Comparison of ENCODE assay signal across 29 cellular contexts in the genomic region with DNA sequence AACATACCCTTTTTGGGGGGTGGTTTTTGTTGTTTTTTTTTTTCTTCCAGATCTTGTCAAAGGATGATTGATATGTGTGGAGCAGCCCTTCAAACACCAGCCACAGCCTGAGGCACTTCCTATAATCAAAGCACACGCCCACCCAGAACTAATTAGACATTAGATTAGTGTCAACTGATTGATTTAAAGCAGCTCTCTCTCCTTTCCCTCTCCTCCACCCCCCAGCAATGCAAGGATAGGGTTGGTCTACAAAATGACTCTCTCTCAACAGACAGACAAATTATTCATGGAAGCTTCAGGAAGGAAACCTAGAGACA.
DNase-seq lines count a peak whose midpoint lies in the region; ATAC-seq and TF ChIP-seq lines count a peak whose summit lies in the region.
"Had no signal": no experiment of that assay in that cellular context is flagged by ENCODE, and none has a peak within 500 bp of the region (broad histone marks: within the 10 kb centered on the region; RNA-seq: fewer than 3 reads in every experiment).

No MANE protein-coding gene starts in this region.

- no peaks in the 10 kb centered on the region for H4K20me1 ChIP-seq in GM23338 (replicated peaks; ENCODE audit: insufficient read depth)

- DNase-seq in BE2C (peak; percentile 79), GM23338 (ENCODE audit: low spot score) (no peak), NCI-H2227 treated with DMSO at 0.1 percent for 48 hours (lab: John Stamatoyannopoulos, UW) (peak; percentile 38), endodermal cell (no peak), Peyer's patch (no peak), GM13976 (ENCODE audit: low spot score) (no peak), SKM-1 (lab: John Stamatoyannopoulos, UW; ENCODE audit: unreplicated experiment) (no peak)
- DNase-seq: activated CD4-positive, alpha-beta T cell treated with anti-CD3 and anti-CD28 coated beads for 36 hours; activated effector memory CD4-positive, alpha-beta T cell treated with anti-CD3 and anti-CD28 coated beads, Interleukin-2, amount 50 U/mL, for 16 hours; activated naive CD8-positive, alpha-beta T cell treated with anti-CD3 and anti-CD28 coated beads for 36 hours; activated T-cell treated with anti-CD3 and anti-CD28 coated beads, Interleukin-2, amount 50 U/mL, for 1 hour; C1 segment of cervical spinal cord; cortex of kidney; effector memory CD8-positive, alpha-beta T cell; heart right ventricle; HFFc6; Karpas-422; kidney glomerular epithelial cell; NCI-H2107; posterior cingulate gyrus; sigmoid colon; stimulated activated CD4-positive, alpha-beta T cell treated with anti-CD3 and anti-CD28 coated beads, Interleukin-4, amount 100 ng/mL, for 4 hours; stimulated activated naive B cell treated with anti-CD40 and anti-IgM and Interleukin-4, amounts not matched to agents 10 μg/mL and 1 μg/mL and 100 μg/mL, for 72 hours; uterus had no signal

- no peak overlapping the region for H3K27ac ChIP-seq in GM23338 (ENCODE audit: low read depth)
- peak overlapping the region; percentile 47 for H3K27ac ChIP-seq in endodermal cell (ENCODE audit: low read depth, low read length)
- no peak overlapping the region for H3K27ac ChIP-seq in Peyer's patch
- H3K27ac ChIP-seq: heart right ventricle, RWPE1, sigmoid colon, SK-N-MC, suprapubic skin, uterus had no signal

- no peak overlapping the region for H3K4me3 Mint-ChIP-seq in GM23338
- H3K4me3 Mint-ChIP-seq in endodermal cell, result no peak overlapping the region
- H3K4me3 Mint-ChIP-seq: activated CD4-positive, alpha-beta T cell treated with anti-CD3 and anti-CD28 coated beads for 36 hours; activated naive CD8-positive, alpha-beta T cell treated with anti-CD3 and anti-CD28 coated beads for 36 hours; effector memory CD8-positive, alpha-beta T cell; HFFc6; stimulated activated naive B cell treated with anti-CD40 and anti-IgM and Interleukin-4, amounts not matched to agents 10 μg/mL and 1 μg/mL and 100 μg/mL, for 72 hours had no signal

- no peak overlapping the region for H3K4me2 ChIP-seq in GM23338

- H3K9ac ChIP-seq in endodermal cell (ENCODE audit: extremely low read depth, low read length, poor library complexity, severe bottlenecking), result no peak overlapping the region

- H3K4me1 Mint-ChIP-seq in GM23338 (no peaks in the 10 kb centered on the region; the same call in 2 of the 3 replicates), endodermal cell (no peaks in the 10 kb centered on the region)
- H3K4me1 Mint-ChIP-seq: activated CD4-positive, alpha-beta T cell treated with anti-CD3 and anti-CD28 coated beads for 36 hours; activated naive CD8-positive, alpha-beta T cell treated with anti-CD3 and anti-CD28 coated beads for 36 hours; stimulated activated naive B cell treated with anti-CD40 and anti-IgM and Interleukin-4, amounts not matched to agents 10 μg/mL and 1 μg/mL and 100 μg/mL, for 72 hours had no signal

- H3K36me3 ChIP-seq in BE2C, result no peaks in the 10 kb centered on the region
- H3K36me3 ChIP-seq in GM23338 (ENCODE audit: insufficient read depth), result no peaks in the 10 kb centered on the region
- H3K36me3 ChIP-seq in endodermal cell (ENCODE audit: control insufficient read depth, insufficient read depth, low read length), result no peaks in the 10 kb centered on the region
- no peaks in the 10 kb centered on the region for H3K36me3 ChIP-seq in Peyer's patch
- H3K36me3 ChIP-seq: heart right ventricle, sigmoid colon, suprapubic skin, uterus had no signal

- H3K9me3 Mint-ChIP-seq in GM23338 (no peaks in the 10 kb centered on the region), endodermal cell (peaks cover 2% of the 10 kb centered on the region)
- H3K9me3 Mint-ChIP-seq: activated naive CD8-positive, alpha-beta T cell treated with anti-CD3 and anti-CD28 coated beads for 36 hours; HFFc6 had no signal

- no peaks in the 10 kb centered on the region for H3K79me2 ChIP-seq in GM23338 (replicated peaks; ENCODE audit: insufficient read depth)

- H3K4me1 ChIP-seq in BE2C, result peaks cover 23% of the 10 kb centered on the region
- no peaks in the 10 kb centered on the region for H3K4me1 ChIP-seq in GM23338 (ENCODE audit: insufficient read depth)
- no peaks in the 10 kb centered on the region for H3K4me1 ChIP-seq in endodermal cell (ENCODE audit: control insufficient read depth, insufficient read depth, low read length)
- no peaks in the 10 kb centered on the region for H3K4me1 ChIP-seq in Peyer's patch
- H3K4me1 ChIP-seq: heart right ventricle, sigmoid colon, suprapubic skin, uterus had no signal

- no peaks in the 10 kb centered on the region for H3K9me2 ChIP-seq in GM23338 (ENCODE audit: insufficient read depth)

- H3K27me3 Mint-ChIP-seq in GM23338 (ENCODE audit: insufficient read depth, low read depth, poor library complexity), result peaks cover 3% of the 10 kb centered on the region
- H3K27me3 Mint-ChIP-seq in endodermal cell (ENCODE audit: insufficient read depth), result no peaks in the 10 kb centered on the region
- H3K27me3 Mint-ChIP-seq: activated CD4-positive, alpha-beta T cell treated with anti-CD3 and anti-CD28 coated beads for 36 hours; activated naive CD8-positive, alpha-beta T cell treated with anti-CD3 and anti-CD28 coated beads for 36 hours; effector memory CD8-positive, alpha-beta T cell; stimulated activated naive B cell treated with anti-CD40 and anti-IgM and Interleukin-4, amounts not matched to agents 10 μg/mL and 1 μg/mL and 100 μg/mL, for 72 hours had no signal

- H3K4me3 ChIP-seq in BE2C (ENCODE audit: low read depth, low read length) (no peak overlapping the region), GM23338 (no peak overlapping the region), endodermal cell (ENCODE audit: low read length) (no peak overlapping the region), Peyer's patch (no peak overlapping the region)
- H3K4me3 ChIP-seq: heart right ventricle, sigmoid colon, SK-N-MC, suprapubic skin, uterus had no signal

- WGBS in endodermal cell (ENCODE audit: insufficient coverage in 1 of 2, insufficient read length in 1 of 2), 2 experiments, result 89% methylated on average over 1 of the region's 1 CpG; no CpG with 5 or more reads in 1 of the 2 experiments

- H3K36me3 Mint-ChIP-seq in GM23338 (ENCODE audit: low read depth), result no peaks in the 10 kb centered on the region; the same call in 2 of the 3 replicates
- H3K36me3 Mint-ChIP-seq in endodermal cell (ENCODE audit: low read depth), result no peaks in the 10 kb centered on the region
- H3K36me3 Mint-ChIP-seq: activated naive CD8-positive, alpha-beta T cell treated with anti-CD3 and anti-CD28 coated beads for 36 hours; stimulated activated naive B cell treated with anti-CD40 and anti-IgM and Interleukin-4, amounts not matched to agents 10 μg/mL and 1 μg/mL and 100 μg/mL, for 72 hours had no signal

- H3K27me3 ChIP-seq in BE2C, result no peaks in the 10 kb centered on the region
- no peaks in the 10 kb centered on the region for H3K27me3 ChIP-seq in GM23338 (ENCODE audit: insufficient read depth)
- H3K27me3 ChIP-seq in endodermal cell (ENCODE audit: control insufficient read depth, insufficient read depth, low read length, poor library complexity, severe bottlenecking), result no peaks in the 10 kb centered on the region
- no peaks in the 10 kb centered on the region for H3K27me3 ChIP-seq in Peyer's patch
- H3K27me3 ChIP-seq: heart right ventricle, uterus had no signal

- no peak for ATAC-seq in GM23338
- ATAC-seq in HG02970 (IDR thresholded peaks at IDR 0.05; ENCODE audit: low FRiP score, unreplicated experiment), result no peak
- ATAC-seq: activated CD4-positive, alpha-beta T cell treated with anti-CD3 and anti-CD28 coated beads for 36 hours; effector memory CD8-positive, alpha-beta T cell; heart right ventricle; HepG2; stimulated activated naive B cell treated with anti-CD40 and anti-IgM and Interleukin-4, amounts not matched to agents 10 μg/mL and 1 μg/mL and 100 μg/mL, for 72 hours had no signal

- H3K9me3 ChIP-seq in BE2C (no peaks in the 10 kb centered on the region), endodermal cell (ENCODE audit: control insufficient read depth, low read length) (no peaks in the 10 kb centered on the region), Peyer's patch (no peaks in the 10 kb centered on the region)
- H3K9me3 ChIP-seq: heart right ventricle, sigmoid colon, suprapubic skin, uterus had no signal

- TF ChIP-seq CTCF in BE2C (IDR thresholded peaks at IDR 0.05; ENCODE audit: low read depth, low read length), result no peak
- TF ChIP-seq CTCF in GM23338 (conservative IDR thresholded peaks at IDR 0.05; ENCODE audit: low read depth in 2 of 2), result no peak
- no peak for TF ChIP-seq CTCF in endodermal cell (conservative IDR thresholded peaks at IDR 0.05)
- TF ChIP-seq CTCF in Peyer's patch (IDR thresholded peaks at IDR 0.05), result no peak
- TF ChIP-seq CTCF in GM13976 (IDR thresholded peaks at IDR 0.05; ENCODE audit: borderline replicate concordance, control extremely low read depth, extremely low read depth, insufficient read depth, missing control alignments), result no peak

- TF ChIP-seq POLR2A in Peyer's patch (IDR thresholded peaks at IDR 0.05), result no peak

- H3F3A ChIP-seq in GM23338 (replicated peaks; ENCODE audit: low read depth), result no peaks in the 10 kb centered on the region

- in situ Hi-C loops in GM13976 (cut with MboI; ENCODE audit: low sequenced_read_pairs, unreplicated experiment), result no loop called here

- no peak overlapping the region for H3K27ac Mint-ChIP-seq in GM23338
- H3K27ac Mint-ChIP-seq in endodermal cell, result no peak overlapping the region
- H3K27ac Mint-ChIP-seq: activated CD4-positive, alpha-beta T cell treated with anti-CD3 and anti-CD28 coated beads for 36 hours; activated naive CD8-positive, alpha-beta T cell treated with anti-CD3 and anti-CD28 coated beads for 36 hours; effector memory CD8-positive, alpha-beta T cell; HFFc6; stimulated activated naive B cell treated with anti-CD40 and anti-IgM and Interleukin-4, amounts not matched to agents 10 μg/mL and 1 μg/mL and 100 μg/mL, for 72 hours had no signal

- 0 out of 2 replicates have a peak overlapping the region, but pooled peaks have one; percentile 9 for H2AFZ ChIP-seq in GM23338

TF ChIP-seq in GM23338, 12 proteins besides CTCF, POLR2A, EP300 and RAD21 (continues in another document):
- TF ChIP-seq NANOG (IDR thresholded peaks at IDR 0.05; ENCODE audit: borderline replicate concordance) (no peak), ZNF114 (CRISPR knock-in tag; IDR thresholded peaks at IDR 0.05) (no peak), EZH2phosphoT487 (IDR thresholded peaks at IDR 0.05; ENCODE audit: unreplicated experiment) (no peak), STAT1 (IDR thresholded peaks at IDR 0.05; ENCODE audit: unreplicated experiment) (no peak)

Comparison
In these comparisons a context has a peak if more than half of its experiments do, and no peak if none do; other contexts are left out.
1. DNase-seq: peak in BE2C (single experiment) and NCI-H2227 treated with DMSO at 0.1 percent for 48 hours (single experiment); none in GM23338 (single experiment), endodermal cell (single experiment), Peyer's patch (0 of 3), GM13976 (single experiment) and SKM-1 (single experiment).